ENCODE assay signal across 20 cellular contexts in the genomic region with DNA sequence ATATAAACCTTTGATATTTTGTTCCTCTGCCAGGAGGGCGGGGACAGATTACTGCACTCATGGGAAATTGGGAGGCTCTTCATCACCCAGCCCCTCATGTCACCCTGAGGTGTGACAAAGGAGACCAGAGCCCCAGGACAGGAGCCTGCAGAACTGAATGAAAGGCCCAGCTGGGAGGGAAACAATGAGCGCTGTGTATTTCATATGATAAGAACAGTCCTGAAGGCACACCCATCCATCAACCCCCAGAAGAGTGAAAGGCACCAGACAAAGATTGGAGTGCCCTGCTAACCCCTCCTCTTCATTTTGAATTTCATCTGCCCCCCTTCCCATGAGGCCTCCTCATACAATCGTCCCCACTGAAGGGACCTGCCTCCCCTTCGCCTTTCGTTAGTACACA.
DNase-seq lines count a peak whose midpoint lies in the region; TF ChIP-seq lines count a peak whose summit lies in the region.
"Had no signal": no experiment of that assay in that cellular context is flagged by ENCODE, and none has a peak within 500 bp of the region (broad histone marks: within the 10 kb centered on the region; RNA-seq: fewer than 3 reads in every experiment).

No MANE protein-coding gene starts in this region.

- no peaks in the 10 kb centered on the region for H3K79me2 ChIP-seq in neural progenitor cell (ENCODE audit: low read depth)
- H3K79me2 ChIP-seq in GM23248 (ENCODE audit: insufficient read depth): no peaks in the 10 kb centered on the region

- no peaks in the 10 kb centered on the region for H3K9me2 ChIP-seq in GM23248 (ENCODE audit: insufficient read depth)

- in situ Hi-C loops in GM23248 (cut with MboI): no loop called here

- DNase-seq in NCI-H526 (lab: John Stamatoyannopoulos, UW) (peak; percentile 3 to 9), NCI-H526 treated with DMSO at 0.1 percent for 48 hours (lab: John Stamatoyannopoulos, UW) (no peak), endodermal cell (no peak), neural progenitor cell (ENCODE audit: low spot score) (no peak), iPS-NIHi7 (ENCODE audit: extremely low spot score) (no peak), GM23248 (no peak), COLO668 (lab: John Stamatoyannopoulos, UW; ENCODE audit: unreplicated experiment) (no peak)
- DNase-seq: DMS79; MG63; NCI-H1417; NCI-H2029; NCI-H446 treated with DMSO at 0.1 percent for 48 hours; NK-92 treated with Interleukin-12 subunit alpha and Interleukin-12 subunit beta, amount 100 ng/mL, for 24 hours; SHP77 treated with DMSO at 0.1 percent for 48 hours had no signal

- H2AFZ ChIP-seq in neural progenitor cell (replicated peaks): peak overlapping the region; percentile 34
- no peak overlapping the region for H2AFZ ChIP-seq in GM23248

- H3K36me3 ChIP-seq in endodermal cell (ENCODE audit: control insufficient read depth, insufficient read depth, low read length) (no peaks in the 10 kb centered on the region), neural progenitor cell (no peaks in the 10 kb centered on the region), GM23248 (ENCODE audit: low read depth) (no peaks in the 10 kb centered on the region)
- H3K36me3 ChIP-seq: MG63 had no signal

- TF ChIP-seq CTCF in endodermal cell (conservative IDR thresholded peaks at IDR 0.05): no peak
- no peak for TF ChIP-seq CTCF in neural progenitor cell (IDR thresholded peaks at IDR 0.05)

- no peak overlapping the region for H3K27ac Mint-ChIP-seq in endodermal cell
- no peak overlapping the region for H3K27ac Mint-ChIP-seq in neural progenitor cell
- H3K27ac Mint-ChIP-seq: B cell, CD14-positive monocyte had no signal

- H3F3A ChIP-seq in neural progenitor cell (ENCODE audit: low read depth) (no peaks in the 10 kb centered on the region), GM23248 (ENCODE audit: insufficient read depth) (no peaks in the 10 kb centered on the region)

- no peak overlapping the region for H3K9ac ChIP-seq in endodermal cell (ENCODE audit: extremely low read depth, low read length, poor library complexity, severe bottlenecking)
- no peak overlapping the region for H3K9ac ChIP-seq in neural progenitor cell
- no peak overlapping the region for H3K9ac ChIP-seq in GM23248

- H3K4me1 ChIP-seq in endodermal cell (ENCODE audit: control insufficient read depth, insufficient read depth, low read length) (no peaks in the 10 kb centered on the region), neural progenitor cell (peaks cover 4% of the 10 kb centered on the region), GM23248 (ENCODE audit: insufficient read depth) (no peaks in the 10 kb centered on the region)

- H3K36me3 Mint-ChIP-seq in endodermal cell (ENCODE audit: low read depth) (no peaks in the 10 kb centered on the region), neural progenitor cell (peaks cover 4% of the 10 kb centered on the region)
- H3K36me3 Mint-ChIP-seq: CD14-positive monocyte had no signal

- H3K27me3 ChIP-seq in endodermal cell (ENCODE audit: control insufficient read depth, insufficient read depth, low read length, poor library complexity, severe bottlenecking) (no peaks in the 10 kb centered on the region), neural progenitor cell (no peaks in the 10 kb centered on the region), GM23248 (replicated peaks; ENCODE audit: insufficient read depth) (no peaks in the 10 kb centered on the region)
- H3K27me3 ChIP-seq: MG63 had no signal

- H4K20me1 ChIP-seq in neural progenitor cell (ENCODE audit: low read depth) (no peaks in the 10 kb centered on the region), GM23248 (ENCODE audit: insufficient read depth) (no peaks in the 10 kb centered on the region)

- peak overlapping the region; percentile 69 for H3K27ac ChIP-seq in endodermal cell (ENCODE audit: low read depth, low read length)
- H3K27ac ChIP-seq in neural progenitor cell: no peak overlapping the region
- no peak overlapping the region for H3K27ac ChIP-seq in GM23248
- H3K27ac ChIP-seq: HL-60, RWPE1, SK-N-MC had no signal

- H3K4me2 ChIP-seq in neural progenitor cell: no peak overlapping the region
- H3K4me2 ChIP-seq in GM23248 (ENCODE audit: unreplicated experiment): no peak overlapping the region

- WGBS in endodermal cell (ENCODE audit: insufficient coverage in 1 of 2, insufficient read length in 1 of 2), 2 experiments: 83 to 88% methylated on average over 1 to 5 of the region's 5 CpGs
- 87 to 90% methylated on average over 5 of the region's 5 CpGs for WGBS in GM23248 (ENCODE audit: low coverage in 1 of 2, low lambda C conversion rate in 2 of 2, missing lambda C conversion rate in 2 of 2), 2 experiments

- H3K9me3 Mint-ChIP-seq in endodermal cell (peaks cover 11% of the 10 kb centered on the region), neural progenitor cell (no peaks in the 10 kb centered on the region)

- H3K4me1 Mint-ChIP-seq in endodermal cell: no peaks in the 10 kb centered on the region
- peaks cover 4% of the 10 kb centered on the region for H3K4me1 Mint-ChIP-seq in neural progenitor cell
- H3K4me1 Mint-ChIP-seq: B cell, CD14-positive monocyte had no signal

- no peak overlapping the region for H3K4me3 Mint-ChIP-seq in endodermal cell
- H3K4me3 Mint-ChIP-seq in neural progenitor cell: no peak overlapping the region
- H3K4me3 Mint-ChIP-seq: B cell, CD14-positive monocyte had no signal

- no peak overlapping the region for H3K4me3 ChIP-seq in endodermal cell (ENCODE audit: low read length)
- H3K4me3 ChIP-seq in neural progenitor cell: no peak overlapping the region
- H3K4me3 ChIP-seq in GM23248: no peak overlapping the region
- H3K4me3 ChIP-seq: K562, MG63, SK-N-MC had no signal

- H3K9me3 ChIP-seq in endodermal cell (ENCODE audit: control insufficient read depth, low read length) (peaks cover 9% of the 10 kb centered on the region), neural progenitor cell (ENCODE audit: low read depth) (no peaks in the 10 kb centered on the region), GM23248 (ENCODE audit: low read depth) (no peaks in the 10 kb centered on the region)
- H3K9me3 ChIP-seq: MG63 had no signal

- H3K27me3 Mint-ChIP-seq in endodermal cell (ENCODE audit: insufficient read depth) (no peaks in the 10 kb centered on the region), neural progenitor cell (ENCODE audit: insufficient read depth, low read depth) (no peaks in the 10 kb centered on the region)
- H3K27me3 Mint-ChIP-seq: B cell had no signal

Comparison
In these comparisons a context has a peak if more than half of its experiments do, and no peak if none do; other contexts are left out.
1. DNase-seq: peak in NCI-H526 (2 of 2); none in NCI-H526 treated with DMSO at 0.1 percent for 48 hours (single experiment), endodermal cell (single experiment), neural progenitor cell (single experiment), iPS-NIHi7 (single experiment), GM23248 (single experiment) and COLO668 (single experiment).